16 cellular contexts compared by ENCODE assay signal in genomic region chr11:131656179-131656838, GRCh38.
DNase-seq lines count a peak whose midpoint lies in the region; ATAC-seq and TF ChIP-seq lines count a peak whose summit lies in the region.
"Had no signal": no experiment of that assay in that cellular context is flagged by ENCODE, and none has a peak within 500 bp of the region (broad histone marks: within the 10 kb centered on the region; RNA-seq: fewer than 3 reads in every experiment).

No MANE protein-coding gene starts in this region.

- H3K27me3 Mint-ChIP-seq in natural killer cell treated with Interleukin-12 subunit alpha and Interleukin-12 subunit beta and Interleukin-15 and Interleukin-18, amount 100 ng/mL, for 72 hours, result peaks cover 8 to 30% of the 10 kb centered on the region in 2 donors
- H3K27me3 Mint-ChIP-seq in natural killer cell (ENCODE audit: low read depth in 2 of 2) (peaks cover 11 to 14% of the 10 kb centered on the region in 2 donors), brain (peaks cover 9% of the 10 kb centered on the region), type B pancreatic cell (peaks cover 48% of the 10 kb centered on the region)

- H3K27ac Mint-ChIP-seq in natural killer cell treated with Interleukin-12 subunit alpha and Interleukin-12 subunit beta and Interleukin-15 and Interleukin-18, amount 100 ng/mL, for 72 hours, result no peak overlapping the region
- H3K27ac Mint-ChIP-seq in natural killer cell, result no peak overlapping the region
- H3K27ac Mint-ChIP-seq in brain, result peak overlapping the region in 3 of 5 experiments; percentile 20 to 63 (median 44)
- no peak overlapping the region for H3K27ac Mint-ChIP-seq in type B pancreatic cell
- H3K27ac Mint-ChIP-seq: CD14-positive monocyte had no signal

- peak in 1 of 2 donors; percentile 15 for ATAC-seq in natural killer cell treated with Interleukin-12 subunit alpha and Interleukin-12 subunit beta and Interleukin-15 and Interleukin-18, amount 100 ng/mL, for 72 hours
- ATAC-seq in natural killer cell (no peak), SK-N-SH treated with all-trans-retinoic acid at 6 μM for 48 hours (no peak)
- ATAC-seq: HepG2 had no signal

- peaks cover 0 to 36% of the 10 kb centered on the region in 2 donors for H3K27me3 ChIP-seq in tibial artery

- H3K36me3 ChIP-seq in tibial artery, result no peaks in the 10 kb centered on the region

- peaks cover 0 to 5% of the 10 kb centered on the region in 2 donors for H3K4me1 Mint-ChIP-seq in natural killer cell treated with Interleukin-12 subunit alpha and Interleukin-12 subunit beta and Interleukin-15 and Interleukin-18, amount 100 ng/mL, for 72 hours (ENCODE audit: low read depth in 2 of 2)
- H3K4me1 Mint-ChIP-seq in natural killer cell, result no peaks in the 10 kb centered on the region
- H3K4me1 Mint-ChIP-seq in brain, result peaks cover 80% of the 10 kb centered on the region
- H3K4me1 Mint-ChIP-seq in type B pancreatic cell (ENCODE audit: unreplicated experiment), result peaks cover 28% of the 10 kb centered on the region

- intact Hi-C loops in natural killer cell (cut with micrococcal nuclease), result no loop called here
- intact Hi-C loops in tibial artery (cut with DNase I; ENCODE audit: low total_unique reads), result no loop called here

- no peaks in the 10 kb centered on the region for H3K9me3 ChIP-seq in tibial artery

- no peak overlapping the region for H3K27ac ChIP-seq in tibial artery
- H3K27ac ChIP-seq: HL-60, KMS-11 had no signal

- TF ChIP-seq CTCF in natural killer cell (IDR thresholded peaks at IDR 0.05), result no peak
- no peak for TF ChIP-seq CTCF in brain (conservative IDR thresholded peaks at IDR 0.05)
- no peak for TF ChIP-seq CTCF in type B pancreatic cell (conservative IDR thresholded peaks at IDR 0.05)
- no peak for TF ChIP-seq CTCF in tibial artery (IDR thresholded peaks at IDR 0.05)

- peak overlapping the region; percentile 12 for H3K4me3 Mint-ChIP-seq in natural killer cell treated with Interleukin-12 subunit alpha and Interleukin-12 subunit beta and Interleukin-15 and Interleukin-18, amount 100 ng/mL, for 72 hours
- H3K4me3 Mint-ChIP-seq in natural killer cell, result no peak overlapping the region
- no peak overlapping the region for H3K4me3 Mint-ChIP-seq in brain
- peak overlapping the region; percentile 29 for H3K4me3 Mint-ChIP-seq in type B pancreatic cell
- H3K4me3 Mint-ChIP-seq: CD14-positive monocyte had no signal

- H3K36me3 Mint-ChIP-seq in natural killer cell treated with Interleukin-12 subunit alpha and Interleukin-12 subunit beta and Interleukin-15 and Interleukin-18, amount 100 ng/mL, for 72 hours, result no peaks in the 10 kb centered on the region
- H3K36me3 Mint-ChIP-seq in natural killer cell (no peaks in the 10 kb centered on the region), brain (no peaks in the 10 kb centered on the region), type B pancreatic cell (no peaks in the 10 kb centered on the region)
- H3K36me3 Mint-ChIP-seq: CD14-positive monocyte had no signal

- H3K4me1 ChIP-seq in tibial artery, result no peaks in the 10 kb centered on the region

- no peak overlapping the region for H3K4me3 ChIP-seq in tibial artery

- no peaks in the 10 kb centered on the region for H3K9me3 Mint-ChIP-seq in natural killer cell treated with Interleukin-12 subunit alpha and Interleukin-12 subunit beta and Interleukin-15 and Interleukin-18, amount 100 ng/mL, for 72 hours
- H3K9me3 Mint-ChIP-seq in natural killer cell (no peaks in the 10 kb centered on the region), brain (peaks cover 0 to 3% (median 0%) of the 10 kb centered on the region in 5 experiments), type B pancreatic cell (no peaks in the 10 kb centered on the region)

- DNase-seq in natural killer cell treated with Interleukin-12 subunit alpha and Interleukin-12 subunit beta and Interleukin-15 and Interleukin-18, amount 100 ng/mL, for 72 hours (ENCODE audit: low spot score), result no peak
- DNase-seq in natural killer cell (no peak), iPS-NIHi11 (ENCODE audit: low spot score) (peak; percentile 67), type B pancreatic cell (ENCODE audit: extremely low spot score, unreplicated experiment) (no peak), tibial artery (no peak)
- DNase-seq in effector CD8-positive, alpha-beta T cell (lab: John Stamatoyannopoulos, UW), result no peak
- DNase-seq: GDM1, NCI-H187 treated with DMSO at 0.1 percent for 48 hours, NCI-H2171, SIG-M5 had no signal

TF ChIP-seq in SK-N-SH treated with all-trans-retinoic acid at 6 μM for 48 hours, 23 proteins besides CTCF, POLR2A, EP300 and RAD21:
- TF ChIP-seq ZNF70 (CRISPR knock-in tag; IDR thresholded peaks at IDR 0.05) (no peak), OSR1 (CRISPR knock-in tag; IDR thresholded peaks at IDR 0.05) (no peak), ESRRG (CRISPR knock-in tag; IDR thresholded peaks at IDR 0.05) (no peak), ZFP3 (CRISPR knock-in tag; IDR thresholded peaks at IDR 0.05) (no peak), CSRNP3 (CRISPR knock-in tag; IDR thresholded peaks at IDR 0.05) (no peak), ZC3H10 (CRISPR knock-in tag; IDR thresholded peaks at IDR 0.05) (no peak), BACH2 (CRISPR knock-in tag; IDR thresholded peaks at IDR 0.05; ENCODE audit: borderline replicate concordance) (no peak), TCF4 (CRISPR knock-in tag; IDR thresholded peaks at IDR 0.05; ENCODE audit: borderline replicate concordance) (no peak)

Comparison
In these comparisons a context has a peak if more than half of its experiments do, and no peak if none do; other contexts are left out.
1. H3K4me3 Mint-ChIP-seq: peak in natural killer cell treated with Interleukin-12 subunit alpha and Interleukin-12 subunit beta and Interleukin-15 and Interleukin-18, amount 100 ng/mL, for 72 hours (single experiment) and type B pancreatic cell (single experiment); none in natural killer cell (single experiment) and brain (0 of 5).
2. H3K27ac Mint-ChIP-seq: peak in brain (3 of 5); none in natural killer cell treated with Interleukin-12 subunit alpha and Interleukin-12 subunit beta and Interleukin-15 and Interleukin-18, amount 100 ng/mL, for 72 hours (0 of 2), natural killer cell (0 of 2) and type B pancreatic cell (single experiment).